ENCODE assay signal across 21 cellular contexts in genomic region chr2:27729198-27729597, GRCh38. TPM values are rescaled to one million over a fixed set of nuclear protein-coding genes. Genes with fewer than 3 reads are reported as not detected.
DNase-seq lines count a peak whose midpoint lies in the region; ATAC-seq, FAIRE-seq and TF ChIP-seq lines count a peak whose summit lies in the region.
"Had no signal": no experiment of that assay in that cellular context is flagged by ENCODE, and none has a peak within 500 bp of the region (broad histone marks: within the 10 kb centered on the region; RNA-seq: fewer than 3 reads in every experiment).

No MANE protein-coding gene starts in this region.

- H3K23ac ChIP-seq in H1 (ENCODE audit: insufficient read length) (no peak overlapping the region), neuronal stem cell (ENCODE audit: low read depth, low read length, poor library complexity) (no peak overlapping the region)

- no peak overlapping the region for H2BK15ac ChIP-seq in H1 (ENCODE audit: low read length)
- no peak overlapping the region for H2BK15ac ChIP-seq in neuronal stem cell (ENCODE audit: low read length)

- H3K79me2 ChIP-seq in ACC112 (ENCODE audit: control insufficient read depth, insufficient read depth, low read length, unreplicated experiment), result no peaks in the 10 kb centered on the region
- no peaks in the 10 kb centered on the region for H3K79me2 ChIP-seq in H1 (ENCODE audit: control insufficient read depth in 1 of 2, insufficient read depth in 2 of 2, low read length in 2 of 2)

- CTCF ChIA-PET in H1 (lab: Charles Lee; ENCODE audit: partially characterized antibody), result interaction anchor here (1.2 to 1.8 kb wide), 4 partner anchors 25 to 233 kb away, joined by 3 to 4 read pairs (median 4); no protein-coding TSS in a partner anchor

- no peak for TF ChIP-seq CTCF in H1 (IDR thresholded peaks at IDR 0.05; ENCODE audit: control extremely low read depth in 1 of 3, insufficient read depth in 1 of 3, low read depth in 1 of 3, low read length in 3 of 3)
- TF ChIP-seq CTCF in nephron (IDR thresholded peaks at IDR 0.05; ENCODE audit: unreplicated experiment in 3 of 3), result no peak

- H3K18ac ChIP-seq in H1 (ENCODE audit: extremely low read depth, low read length) (no peak overlapping the region), neuronal stem cell (ENCODE audit: low read length) (no peak overlapping the region)

- no peak for FAIRE-seq in H1 (lab: Jason Lieb, UNC)
- FAIRE-seq: GM18507, TTC549 had no signal

- peak overlapping the region; percentile 30 for H2AFZ ChIP-seq in ACC112 (ENCODE audit: low read length, unreplicated experiment)
- H2AFZ ChIP-seq in H1 (ENCODE audit: low read length), result no peak overlapping the region
- H2AFZ ChIP-seq in neuronal stem cell (ENCODE audit: low read length), result no peak overlapping the region

- H3K27me3 ChIP-seq in ACC112 (ENCODE audit: insufficient read depth, low read length) (no peaks in the 10 kb centered on the region), H1 (replicated peaks in 1 of 4; ENCODE audit: control insufficient read depth in 3 of 4, extremely low read depth in 1 of 4, insufficient read depth in 3 of 4, low read length in 3 of 4) (no peaks in the 10 kb centered on the region; a peak in 1 of 7 replicates), neuronal stem cell (ENCODE audit: control insufficient read depth in 3 of 3, insufficient read depth in 3 of 3, low read depth in 1 of 3, low read length in 3 of 3) (no peaks in the 10 kb centered on the region)

- POLR2A ChIA-PET in H1 (lab: Charles Lee; ENCODE audit: partially characterized antibody), result interaction anchor here (0.5 to 3.2 kb wide), 2 partner anchors 23 to 668 kb away, joined by 4 to 18 read pairs; no protein-coding TSS in a partner anchor

- H2BK120ac ChIP-seq in H1 (replicated peaks; ENCODE audit: low read depth, low read length) (no peak overlapping the region), neuronal stem cell (ENCODE audit: low read depth, low read length) (no peak overlapping the region)

- ATAC-seq in HG02885 (IDR thresholded peaks at IDR 0.05; ENCODE audit: poor library complexity, unreplicated experiment) (no peak), HG02981 (IDR thresholded peaks at IDR 0.05; ENCODE audit: unreplicated experiment) (no peak)
- ATAC-seq: esophagus mucosa had no signal

- H3K9ac ChIP-seq in H1 (replicated peaks in 1 of 4; ENCODE audit: extremely low read depth in 1 of 4, low read depth in 3 of 4, low read length in 3 of 4) (no peak overlapping the region), neuronal stem cell (ENCODE audit: low read depth, low read length, poor library complexity) (no peak overlapping the region)

- H2BK12ac ChIP-seq in H1 (ENCODE audit: low read depth, low read length), result 0 out of 2 replicates have a peak overlapping the region, but pooled peaks have one; percentile 50
- no peak overlapping the region for H2BK12ac ChIP-seq in neuronal stem cell (ENCODE audit: low read length)

- H4K20me1 ChIP-seq in H1 (replicated peaks in 1 of 2; ENCODE audit: control insufficient read depth in 1 of 2, insufficient read depth in 2 of 2, low read length in 2 of 2), result no peaks in the 10 kb centered on the region

- H3K9me3 ChIP-seq in H1 (ENCODE audit: insufficient read depth in 2 of 2, low read depth in 1 of 2, low read length in 1 of 2), result no peaks in the 10 kb centered on the region
- no peaks in the 10 kb centered on the region for H3K9me3 ChIP-seq in neuronal stem cell (replicated peaks in 1 of 2; ENCODE audit: control insufficient read depth in 2 of 2, insufficient read depth in 1 of 2, low read depth in 1 of 2, low read length in 2 of 2)

- H3K36me3 ChIP-seq in ACC112 (ENCODE audit: insufficient read depth, low read length) (no peaks in the 10 kb centered on the region), H1 (ENCODE audit: control insufficient read depth in 2 of 4, insufficient read depth in 4 of 4, low read length in 3 of 4) (no peaks in the 10 kb centered on the region), neuronal stem cell (replicated peaks in 1 of 2; ENCODE audit: control insufficient read depth in 2 of 2, insufficient read depth in 2 of 2, low read length in 2 of 2) (no peaks in the 10 kb centered on the region)

- H4K8ac ChIP-seq in H1 (ENCODE audit: extremely low read depth, insufficient read depth, low read length) (no peak overlapping the region), neuronal stem cell (ENCODE audit: low read depth, low read length) (no peak overlapping the region)

- TF ChIP-seq RAD21 in H1 (IDR thresholded peaks at IDR 0.05 in 1 of 2, conservative IDR thresholded peaks at IDR 0.05 in 1 of 2; ENCODE audit: low read depth in 2 of 2, low read length in 2 of 2), result no peak

- peak overlapping the region; percentile 87 to 92 (median 91) for H3K27ac Mint-ChIP-seq in nephron

- H4K91ac ChIP-seq in H1 (replicated peaks; ENCODE audit: insufficient read length, low read length), result no peak overlapping the region
- H4K91ac ChIP-seq in neuronal stem cell (ENCODE audit: low read depth, low read length, poor library complexity), result no peak overlapping the region

- H4K5ac ChIP-seq in H1 (ENCODE audit: insufficient read length, low read depth, low read length), result no peak overlapping the region

- H3K9me3 Mint-ChIP-seq in nephron, result no peaks in the 10 kb centered on the region

- H2BK5ac ChIP-seq in H1 (ENCODE audit: low read depth, low read length), result no peak overlapping the region
- H2BK5ac ChIP-seq in neuronal stem cell (ENCODE audit: low read length), result no peak overlapping the region

- 60% methylated on average over 4 of the region's 4 CpGs; no CpG with 5 or more reads in 1 of the 2 experiments for WGBS in H1 (ENCODE audit: extremely low coverage in 1 of 2, insufficient coverage in 1 of 2, insufficient read length in 1 of 2, insufficient replicate concordance in 2 of 2, low coverage in 1 of 2, low lambda C conversion rate in 2 of 2, missing lambda C conversion rate in 1 of 2), 2 experiments
- no CpG with 5 or more reads among the region's 4 CpGs for WGBS in neuronal stem cell (ENCODE audit: extremely low coverage in 2 of 2, insufficient read length in 2 of 2, insufficient replicate concordance in 1 of 2), 2 donors

- no peaks in the 10 kb centered on the region for H3K36me3 Mint-ChIP-seq in nephron (ENCODE audit: low read depth)
- H3K36me3 Mint-ChIP-seq: naive B cell had no signal

- no peak overlapping the region for H3K14ac ChIP-seq in H1 (ENCODE audit: insufficient read length)
- H3K14ac ChIP-seq in neuronal stem cell (ENCODE audit: low read length), result no peak overlapping the region

- H3K4me1 Mint-ChIP-seq in nephron, result peaks cover 24% of the 10 kb centered on the region
- H3K4me1 Mint-ChIP-seq: naive B cell had no signal

- H3K79me1 ChIP-seq in H1 (ENCODE audit: low read depth, low read length), result no peaks in the 10 kb centered on the region
- no peaks in the 10 kb centered on the region for H3K79me1 ChIP-seq in neuronal stem cell (ENCODE audit: low read depth, low read length)

- H3K4me3 ChIP-seq in ACC112 (ENCODE audit: low read depth, low read length) (no peak overlapping the region), H1 (ENCODE audit: extremely low read depth in 1 of 4, insufficient read depth in 2 of 4, low read depth in 3 of 4, low read length in 4 of 4) (no peak overlapping the region), neuronal stem cell (ENCODE audit: low read length in 2 of 2) (no peak overlapping the region)
- H3K4me3 ChIP-seq: lung had no signal

- H3K23me2 ChIP-seq in H1 (ENCODE audit: low read depth, low read length), result no peaks in the 10 kb centered on the region

- no peak overlapping the region for H2AK5ac ChIP-seq in H1 (ENCODE audit: low read depth, low read length)
- no peak overlapping the region for H2AK5ac ChIP-seq in neuronal stem cell (ENCODE audit: low read depth, low read length)

- H2BK20ac ChIP-seq in H1 (ENCODE audit: low read length), result no peak overlapping the region

- H3K27ac ChIP-seq in ACC112 (ENCODE audit: low read depth, low read length), result no peak overlapping the region
- no peak overlapping the region for H3K27ac ChIP-seq in H1 (ENCODE audit: low read depth, low read length)
- H3K27ac ChIP-seq in neuronal stem cell (replicated peaks; ENCODE audit: low read length), result no peak overlapping the region

- TF ChIP-seq POLR2A in H1 (IDR thresholded peaks at IDR 0.05; ENCODE audit: control extremely low read depth in 1 of 2, low read depth in 2 of 2, low read length in 2 of 2), result no peak

- no peak overlapping the region for H3K4me3 Mint-ChIP-seq in nephron
- H3K4me3 Mint-ChIP-seq: naive B cell had no signal

- DNase-seq in M059J (ENCODE audit: low read depth), result peak; percentile 28
- no peak for DNase-seq in H1 (ENCODE audit: low read depth in 1 of 2, low spot score in 2 of 2)
- DNase-seq in neuronal stem cell (ENCODE audit: low spot score), result no peak
- DNase-seq in activated CD4-positive, alpha-beta T cell treated with anti-CD3 and anti-CD28 coated beads, Interleukin-2, amount 50 U/mL, for 1 hour, result no peak
- DNase-seq: activated gamma-delta T cell treated with Interleukin-2 at 50 U/mL for 16 hours, amniotic stem cell, caudate nucleus, COR-L47, Kasumi-1, naive B cell, NCI-H1092 treated with DMSO at 0.1 percent for 48 hours, NCI-H2029 treated with DMSO at 0.1 percent for 48 hours, NCI-H510A had no signal

- H3K4me1 ChIP-seq in ACC112 (ENCODE audit: control insufficient read depth, insufficient read depth, low read length, unreplicated experiment), result peaks cover 21% of the 10 kb centered on the region
- H3K4me1 ChIP-seq in H1 (replicated peaks in 1 of 4; ENCODE audit: control insufficient read depth in 3 of 4, insufficient read depth in 4 of 4, low read length in 3 of 4), result peaks cover 1 to 11% (median 7%) of the 10 kb centered on the region in 4 experiments; a peak in 6 of 7 replicates
- peaks cover 4 to 14% of the 10 kb centered on the region in 2 donors for H3K4me1 ChIP-seq in neuronal stem cell (ENCODE audit: control insufficient read depth in 2 of 2, insufficient read depth in 1 of 2, low read depth in 1 of 2, low read length in 2 of 2)

- no peaks in the 10 kb centered on the region for H3K27me3 Mint-ChIP-seq in nephron (ENCODE audit: low read depth)

- TF ChIP-seq EP300 in H1 (IDR thresholded peaks at IDR 0.05; ENCODE audit: borderline replicate concordance in 1 of 2, low read depth in 2 of 2, low read length in 2 of 2), result no peak

- no peak overlapping the region for H3K4ac ChIP-seq in H1 (replicated peaks; ENCODE audit: insufficient read length, low read depth, low read length)
- H3K4ac ChIP-seq in neuronal stem cell (ENCODE audit: low read length), result no peak overlapping the region

- no peak overlapping the region for H3K56ac ChIP-seq in H1 (replicated peaks; ENCODE audit: insufficient read length, low read depth, low read length)

- H3K4me2 ChIP-seq in H1 (ENCODE audit: insufficient read depth in 1 of 2, low read depth in 2 of 2, low read length in 2 of 2), result no peak overlapping the region
- H3K4me2 ChIP-seq in neuronal stem cell (ENCODE audit: insufficient read depth, low read length, poor library complexity, severe bottlenecking), result no peak overlapping the region

RNA-seq across cellular contexts. Expression of gene MRPL33, which starts 42.3 kb away (rescaled TPM):
- total RNA-seq in M059J (2014; rRNA removed; shearing (Covaris generic)), result 184 and 206 TPM in 2 replicates
- total RNA-seq in H1 (2021; fragmentation: NEBNext Ultra II Directional; extraction: Animal tissue kit (Norgen Biotek cat#: 25700)), result 62.9 and 68.9 TPM in 2 replicates
- 9.5 and 24.3 TPM in 2 replicates for polyA plus RNA-seq in H1 (2011; rRNA removed)
- 53.0 TPM for polyA plus RNA-seq in H1 (2011; cell fraction: cytosol; rRNA removed)
- polyA plus RNA-seq in H1 (2011; cell fraction: nucleus; rRNA removed), result 5.7 TPM
- 75.9 to 163 TPM (median 88.1 TPM) in 4 replicates for polyA plus RNA-seq in H1 (2012, experiment 1 of 2)
- polyA plus RNA-seq in H1 (2012, experiment 2 of 2), result 88.7 TPM
- 406 TPM for polyA plus RNA-seq in H1 (2013, experiment 1 of 2)
- polyA plus RNA-seq in H1 (2013, experiment 2 of 2), result 395 TPM
- polyA minus RNA-seq in H1 (2011; rRNA and poly(A)+ RNA removed), result 3.6 and 6.1 TPM in 2 replicates
- 8.7 TPM for polyA minus RNA-seq in H1 (2011; cell fraction: cytosol; rRNA and poly(A)+ RNA removed)
- polyA minus RNA-seq in H1 (2011; cell fraction: nucleus; rRNA and poly(A)+ RNA removed), result 6.3 TPM
- 419 TPM for polyA plus RNA-seq in neuronal stem cell (2013, experiment 1 of 2)
- polyA plus RNA-seq in neuronal stem cell (2013, experiment 2 of 2), result 412 TPM
